In genomic region chr14:39140170-39140569, GRCh38 we compare ENCODE assay signal across 10 cellular contexts.
"Had no signal": no experiment of that assay in that cellular context is flagged by ENCODE, and none has a peak within 500 bp of the region (broad histone marks: within the 10 kb centered on the region; RNA-seq: fewer than 3 reads in every experiment).

No MANE protein-coding gene starts in this region.

- ATAC-seq: activated naive CD4-positive, alpha-beta T cell treated with anti-CD3 and anti-CD28 coated beads, Interleukin-2, amount 50 U/mL, for 72 hours; natural killer cell treated with Interleukin-12 subunit alpha and Interleukin-12 subunit beta and Interleukin-15 and Interleukin-18, amount 100 ng/mL, for 72 hours; stimulated activated naive CD8-positive, alpha-beta T cell treated with anti-CD3 and anti-CD28 coated beads, Interleukin-15, amount 100 ng/mL, for 72 hours; T-cell had no signal

- H3K27me3 Mint-ChIP-seq: natural killer cell treated with Interleukin-12 subunit alpha and Interleukin-12 subunit beta and Interleukin-15 and Interleukin-18, amount 100 ng/mL, for 72 hours; stimulated activated naive CD8-positive, alpha-beta T cell treated with anti-CD3 and anti-CD28 coated beads, Interleukin-15, amount 100 ng/mL, for 72 hours; T-cell had no signal

- DNase-seq: activated CD4-positive, alpha-beta T cell treated with anti-CD3 and anti-CD28 coated beads for 48 hours; hypothalamus; stimulated activated CD4-positive, alpha-beta T cell treated with anti-CD3 and anti-CD28 coated beads, Interleukin-2, amount 100 ng/mL, for 48 hours; stimulated activated naive CD8-positive, alpha-beta T cell treated with anti-CD3 and anti-CD28 coated beads, Interleukin-15, amount 100 ng/mL, for 72 hours; T-cell had no signal

- H3K9me3 ChIP-seq: breast epithelium, thoracic aorta had no signal

- H3K4me1 ChIP-seq: breast epithelium had no signal

- H3K36me3 ChIP-seq: breast epithelium had no signal

- H3K4me3 ChIP-seq: breast epithelium, thoracic aorta had no signal

- H3K27me3 ChIP-seq: breast epithelium had no signal

- H3K4me1 Mint-ChIP-seq: stimulated activated naive CD8-positive, alpha-beta T cell treated with anti-CD3 and anti-CD28 coated beads, Interleukin-15, amount 100 ng/mL, for 72 hours had no signal

- H3K27ac Mint-ChIP-seq: activated naive CD4-positive, alpha-beta T cell treated with anti-CD3 and anti-CD28 coated beads, Interleukin-2, amount 50 U/mL, for 72 hours had no signal

- H3K4me3 Mint-ChIP-seq: natural killer cell treated with Interleukin-12 subunit alpha and Interleukin-12 subunit beta and Interleukin-15 and Interleukin-18, amount 100 ng/mL, for 72 hours; stimulated activated naive CD8-positive, alpha-beta T cell treated with anti-CD3 and anti-CD28 coated beads, Interleukin-15, amount 100 ng/mL, for 72 hours; T-cell had no signal

- H3K27ac ChIP-seq: breast epithelium, thoracic aorta, VCaP had no signal

- H3K9me3 Mint-ChIP-seq: natural killer cell treated with Interleukin-12 subunit alpha and Interleukin-12 subunit beta and Interleukin-15 and Interleukin-18, amount 100 ng/mL, for 72 hours had no signal
